8 cellular contexts compared by ENCODE assay signal in genomic region chr11:102345923-102346322, GRCh38. TPM values are rescaled to one million over a fixed set of nuclear protein-coding genes. Genes with fewer than 3 reads are reported as not detected.
A peak's percentile ranks its signal among the peaks of the same experiment; 100 is the strongest.
DNase-seq lines count a peak whose midpoint lies in the region; ATAC-seq, FAIRE-seq and TF ChIP-seq lines count a peak whose summit lies in the region.

No MANE protein-coding gene starts in this region.

- FAIRE-seq in GM19239 (lab: Jason Lieb, UNC) = peak; percentile 77

- H3K9me2 ChIP-seq in PC-9 (ENCODE audit: insufficient read depth) = no peaks in the 10 kb centered on the region

- H3K27me3 Mint-ChIP-seq in natural killer cell treated with Interleukin-12 subunit alpha and Interleukin-12 subunit beta and Interleukin-15 and Interleukin-18, amount 100 ng/mL, for 72 hours = no peaks in the 10 kb centered on the region

- peak overlapping the region; percentile 83 for H3K4me2 ChIP-seq in PC-9

- no peaks in the 10 kb centered on the region for H3K9me3 Mint-ChIP-seq in natural killer cell treated with Interleukin-12 subunit alpha and Interleukin-12 subunit beta and Interleukin-15 and Interleukin-18, amount 100 ng/mL, for 72 hours

- no peak for TF ChIP-seq CTCF in PC-9 (conservative IDR thresholded peaks at IDR 0.05)

- peak overlapping the region; percentile 69 for H3K4me3 ChIP-seq in PC-9

- CTCF ChIA-PET in PC-9 (lab: Charles Lee) = interaction anchor here (0.6 kb wide), 1 partner anchor 208 kb away, joined by 3 read pairs; no protein-coding TSS in a partner anchor

- H2AFZ ChIP-seq in PC-9 = peak overlapping the region; percentile 89

- intact Hi-C loops in PC-9 (cut with micrococcal nuclease; ENCODE audit: unreplicated experiment) = loop anchor here (1.0 to 5.0 kb wide), 6 partner anchors 29 to 483 kb away; partner anchors contain the start of gene BIRC3

- no peak for ATAC-seq in natural killer cell treated with Interleukin-12 subunit alpha and Interleukin-12 subunit beta and Interleukin-15 and Interleukin-18, amount 100 ng/mL, for 72 hours
- ATAC-seq in GM21529 (IDR thresholded peaks at IDR 0.05; ENCODE audit: unreplicated experiment) (no peak), GM21423 (IDR thresholded peaks at IDR 0.05; ENCODE audit: unreplicated experiment) (no peak)

- H3K27me3 ChIP-seq in PC-9 (ENCODE audit: insufficient read depth, low read depth) = no peaks in the 10 kb centered on the region

- H3K36me3 Mint-ChIP-seq in natural killer cell treated with Interleukin-12 subunit alpha and Interleukin-12 subunit beta and Interleukin-15 and Interleukin-18, amount 100 ng/mL, for 72 hours = peaks cover 13% of the 10 kb centered on the region

- peaks cover 36% of the 10 kb centered on the region for H3K79me2 ChIP-seq in PC-9 (ENCODE audit: low read depth)

- peaks cover 15% of the 10 kb centered on the region; the same call in 1 of the 2 replicates for H3K36me3 ChIP-seq in PC-9 (ENCODE audit: low read depth)

- peak overlapping the region; percentile 90 for H3K4me3 Mint-ChIP-seq in natural killer cell treated with Interleukin-12 subunit alpha and Interleukin-12 subunit beta and Interleukin-15 and Interleukin-18, amount 100 ng/mL, for 72 hours

- H4K20me1 ChIP-seq in PC-9 (ENCODE audit: insufficient read depth) = no peaks in the 10 kb centered on the region

- peaks cover 33 to 34% of the 10 kb centered on the region in 2 donors for H3K4me1 Mint-ChIP-seq in natural killer cell treated with Interleukin-12 subunit alpha and Interleukin-12 subunit beta and Interleukin-15 and Interleukin-18, amount 100 ng/mL, for 72 hours (ENCODE audit: low read depth in 2 of 2)

- H3K27ac ChIP-seq in PC-9 = peak overlapping the region; percentile 87

- peaks cover 17% of the 10 kb centered on the region; the same call in 1 of the 2 replicates for H3F3A ChIP-seq in PC-9 (ENCODE audit: insufficient read depth, low read depth)

- H3K4me1 ChIP-seq in PC-9 (replicated peaks; ENCODE audit: insufficient read depth) = peaks cover 29% of the 10 kb centered on the region

- POLR2A ChIA-PET in PC-9 (lab: Charles Lee; ENCODE audit: unreplicated experiment) = no interaction called here

- no TSS peak for BruUV-seq in PC-9 (replicated peaks; lab: Mats Ljungman, UMichigan)

- peak overlapping the region; percentile 88 to 99 for H3K27ac Mint-ChIP-seq in natural killer cell treated with Interleukin-12 subunit alpha and Interleukin-12 subunit beta and Interleukin-15 and Interleukin-18, amount 100 ng/mL, for 72 hours

- DNase-seq in GM19239 (ENCODE audit: insufficient read length, low spot score) = no peak
- peak in 1 of 2 experiments; percentile 51 for DNase-seq in PC-9
- peak; percentile 72 for DNase-seq in dermis blood vessel endothelial cell
- no peak for DNase-seq in natural killer cell treated with Interleukin-12 subunit alpha and Interleukin-12 subunit beta and Interleukin-15 and Interleukin-18, amount 100 ng/mL, for 72 hours (ENCODE audit: low spot score)
- DNase-seq in OCI-M2 (lab: John Stamatoyannopoulos, UW; ENCODE audit: unreplicated experiment) = no peak
- DNase-seq in RPMI8226 = no peak

- H3K9me3 ChIP-seq in PC-9 (ENCODE audit: insufficient read depth, low read depth) = no peaks in the 10 kb centered on the region

RNA-seq across cellular contexts. Expression of gene BIRC2, which starts 1.1 kb away (rescaled TPM):
- total RNA-seq in PC-9 (2021) = 33.7 and 37.5 TPM in 2 replicates
- total RNA-seq in dermis blood vessel endothelial cell = 57.8 and 70.1 TPM in 2 replicates
- 10 to 100 TPM; 41.4 to 47.0 TPM for total RNA-seq in natural killer cell treated with Interleukin-12 subunit alpha and Interleukin-12 subunit beta and Interleukin-15 and Interleukin-18, amount 100 ng/mL, for 72 hours

RNA-seq across cellular contexts. Expression of gene BIRC3, which starts 28.6 kb away (rescaled TPM):
- total RNA-seq in PC-9 (2021) (3.8 and 4.8 TPM in 2 replicates), dermis blood vessel endothelial cell (3.6 and 8.7 TPM in 2 replicates)
- total RNA-seq in natural killer cell treated with Interleukin-12 subunit alpha and Interleukin-12 subunit beta and Interleukin-15 and Interleukin-18, amount 100 ng/mL, for 72 hours = 10 to 100 TPM; 62.3 to 75.6 TPM
